ENCODE assay signal across 29 cellular contexts in genomic region chr5:51990661-51991180, GRCh38.
"Had no signal": no experiment of that assay in that cellular context is flagged by ENCODE, and none has a peak within 500 bp of the region (broad histone marks: within the 10 kb centered on the region; RNA-seq: fewer than 3 reads in every experiment).

No MANE protein-coding gene starts in this region.

- H3K9me3 Mint-ChIP-seq: dendritic cell treated with granulocyte-macrophage colony-stimulating factor and Interleukin-4, amounts not matched to agents 40 ng/mL and 50 ng/mL, for 4 days; endodermal cell had no signal

- H3K27ac Mint-ChIP-seq: dendritic cell treated with granulocyte-macrophage colony-stimulating factor and Interleukin-4, amounts not matched to agents 40 ng/mL and 50 ng/mL, for 4 days; effector memory CD8-positive, alpha-beta T cell; endodermal cell; mesothelial cell of epicardium; naive B cell; naive thymus-derived CD8-positive, alpha-beta T cell had no signal

- H3K27ac ChIP-seq: colonic mucosa, epithelial cell of prostate, esophagus squamous epithelium, gastrocnemius medialis, heart right ventricle, left lung, lower lobe of right lung had no signal

- H3K4me1 ChIP-seq: colonic mucosa, esophagus squamous epithelium, gastrocnemius medialis, heart right ventricle, left lung, lower lobe of right lung had no signal

- H3K27me3 ChIP-seq: colonic mucosa, esophagus squamous epithelium, gastrocnemius medialis, heart right ventricle, left lung had no signal

- H3K4me3 Mint-ChIP-seq: dendritic cell treated with granulocyte-macrophage colony-stimulating factor and Interleukin-4, amounts not matched to agents 40 ng/mL and 50 ng/mL, for 4 days; effector memory CD8-positive, alpha-beta T cell; endodermal cell; mesothelial cell of epicardium; naive B cell; naive thymus-derived CD8-positive, alpha-beta T cell had no signal

- H3K4me1 Mint-ChIP-seq: endodermal cell, mesothelial cell of epicardium, naive B cell had no signal

- H3K36me3 Mint-ChIP-seq: mesothelial cell of epicardium; naive B cell; naive thymus-derived CD8-positive, alpha-beta T cell had no signal

- DNase-seq: colonic mucosa; cortex of kidney; effector CD8-positive, alpha-beta T cell; effector memory CD8-positive, alpha-beta T cell; endodermal cell; erythroblast; esophagus squamous epithelium; foreskin fibroblast; foreskin melanocyte; gastrocnemius medialis; glutamatergic neuron; head of caudate nucleus; heart right ventricle; hippocampal formation; islet precursor cell; kidney; kidney glomerular epithelial cell; left colon; left lung; left ventricle myocardium superior; lower lobe of right lung; mesenchymal stem cell; mucosa of descending colon; naive B cell; naive thymus-derived CD8-positive, alpha-beta T cell had no signal

- H3K4me3 ChIP-seq: colonic mucosa, esophagus squamous epithelium, gastrocnemius medialis, heart right ventricle, left lung, lower lobe of right lung, mucosa of descending colon had no signal

- H3K9me3 ChIP-seq: colonic mucosa, esophagus squamous epithelium, gastrocnemius medialis, heart right ventricle, left lung, lower lobe of right lung, mucosa of descending colon had no signal

- H3K36me3 ChIP-seq: colonic mucosa, esophagus squamous epithelium, gastrocnemius medialis, heart right ventricle, left lung, lower lobe of right lung had no signal

- FAIRE-seq: endometrium, kidney had no signal

- H3K27me3 Mint-ChIP-seq: dendritic cell treated with granulocyte-macrophage colony-stimulating factor and Interleukin-4, amounts not matched to agents 40 ng/mL and 50 ng/mL, for 4 days; effector memory CD8-positive, alpha-beta T cell; naive B cell; naive thymus-derived CD8-positive, alpha-beta T cell had no signal
